ENCODE assay signal across 17 cellular contexts in the genomic region with DNA sequence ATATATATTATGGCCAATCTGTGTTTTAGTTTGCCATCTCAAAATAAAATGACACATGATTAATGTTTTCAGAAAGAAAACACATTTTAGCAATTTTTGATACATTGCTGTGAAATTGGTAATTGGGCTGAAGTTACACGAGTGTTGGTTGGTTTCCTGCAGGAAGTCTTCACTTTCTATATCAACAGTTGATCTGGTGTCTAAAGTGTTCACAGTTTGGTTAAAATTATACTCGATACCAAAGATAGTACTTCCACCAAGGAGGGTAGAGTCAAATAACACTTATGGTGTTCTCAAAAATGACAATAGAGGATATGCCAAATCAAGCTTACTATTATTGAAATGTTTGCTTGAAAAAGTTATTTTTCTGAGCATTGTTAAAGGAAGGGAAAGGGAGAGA.
A peak's percentile ranks its signal among the peaks of the same experiment; 100 is the strongest.
DNase-seq lines count a peak whose midpoint lies in the region; ATAC-seq, FAIRE-seq and TF ChIP-seq lines count a peak whose summit lies in the region.
"Had no signal": no experiment of that assay in that cellular context is flagged by ENCODE, and none has a peak within 500 bp of the region (broad histone marks: within the 10 kb centered on the region; RNA-seq: fewer than 3 reads in every experiment).

No MANE protein-coding gene starts in this region.

- no peaks in the 10 kb centered on the region for H3K79me2 ChIP-seq in MM.1S (ENCODE audit: low read length)
- H3K79me2 ChIP-seq in GM23338 (replicated peaks; ENCODE audit: insufficient read depth): no peaks in the 10 kb centered on the region

- peaks cover 25% of the 10 kb centered on the region for H3K4me1 Mint-ChIP-seq in stimulated activated naive CD8-positive, alpha-beta T cell treated with anti-CD3 and anti-CD28 coated beads, Interleukin-15, amount 100 ng/mL, for 72 hours
- H3K4me1 Mint-ChIP-seq in GM23338: no peaks in the 10 kb centered on the region
- H3K4me1 Mint-ChIP-seq: H9, WTC11 had no signal

- peak; percentile 71 for ATAC-seq in stimulated activated naive CD8-positive, alpha-beta T cell treated with anti-CD3 and anti-CD28 coated beads, Interleukin-15, amount 100 ng/mL, for 72 hours
- ATAC-seq in stimulated activated naive CD8-positive, alpha-beta T cell treated with anti-CD3 and anti-CD28 coated beads, Interleukin-15, Interleukin-2, amounts not matched to agents 100 U/mL and 50 U/mL, for 24 hours: no peak
- no peak for ATAC-seq in left ventricle myocardium superior
- no peak for ATAC-seq in GM23338
- ATAC-seq: WTC11 had no signal

- no peaks in the 10 kb centered on the region for H3K9me3 Mint-ChIP-seq in stimulated activated naive CD8-positive, alpha-beta T cell treated with anti-CD3 and anti-CD28 coated beads, Interleukin-15, amount 100 ng/mL, for 72 hours
- no peaks in the 10 kb centered on the region for H3K9me3 Mint-ChIP-seq in GM23338

- no peak for TF ChIP-seq CTCF in MM.1S (IDR thresholded peaks at IDR 0.05; ENCODE audit: low read length)
- no peak for TF ChIP-seq CTCF in GM23338 (conservative IDR thresholded peaks at IDR 0.05; ENCODE audit: low read depth in 2 of 2)

- H3K4me2 ChIP-seq in MM.1S (ENCODE audit: low read depth, low read length) (peak overlapping the region; percentile 50), GM23338 (no peak overlapping the region)

- H3K36me3 Mint-ChIP-seq in GM23338 (ENCODE audit: low read depth): no peaks in the 10 kb centered on the region

- H3K9me2 ChIP-seq in MM.1S (replicated peaks; ENCODE audit: insufficient read depth, low read length) (no peaks in the 10 kb centered on the region; the same call in 1 of the 2 replicates), GM23338 (ENCODE audit: insufficient read depth) (no peaks in the 10 kb centered on the region)

- H3K4me1 ChIP-seq in MM.1S (ENCODE audit: low read length) (peaks cover 23% of the 10 kb centered on the region), GM23338 (ENCODE audit: insufficient read depth) (no peaks in the 10 kb centered on the region)
- H3K4me1 ChIP-seq: SJSA1, uterus had no signal

- no peak for DNase-seq in stimulated activated naive CD8-positive, alpha-beta T cell treated with anti-CD3 and anti-CD28 coated beads, Interleukin-15, amount 100 ng/mL, for 72 hours
- DNase-seq in stimulated activated naive CD8-positive, alpha-beta T cell treated with anti-CD3 and anti-CD28 coated beads, Interleukin-15, Interleukin-2, amounts not matched to agents 100 U/mL and 50 U/mL, for 24 hours: no peak
- no peak for DNase-seq in H54 (ENCODE audit: insufficient read length, low spot score)
- DNase-seq in MM.1S: peak; percentile 61
- no peak for DNase-seq in NCI-H69 (lab: John Stamatoyannopoulos, UW)
- DNase-seq in NCI-H524 (lab: John Stamatoyannopoulos, UW): no peak
- no peak for DNase-seq in left ventricle myocardium superior
- DNase-seq in GM23338 (ENCODE audit: low spot score): no peak
- DNase-seq: DND-41, glutamatergic neuron, H9, Karpas-422, NCI-H2081 treated with DMSO at 0.1 percent for 48 hours, uterus had no signal

- H3K27ac Mint-ChIP-seq in stimulated activated naive CD8-positive, alpha-beta T cell treated with anti-CD3 and anti-CD28 coated beads, Interleukin-15, amount 100 ng/mL, for 72 hours: no peak overlapping the region
- H3K27ac Mint-ChIP-seq in GM23338: no peak overlapping the region
- H3K27ac Mint-ChIP-seq: H9, WTC11 had no signal

- H3K9ac ChIP-seq in MM.1S (ENCODE audit: low read length): no peak overlapping the region

- peak overlapping the region; percentile 18 to 49 for H3K4me3 Mint-ChIP-seq in stimulated activated naive CD8-positive, alpha-beta T cell treated with anti-CD3 and anti-CD28 coated beads, Interleukin-15, amount 100 ng/mL, for 72 hours
- no peak overlapping the region for H3K4me3 Mint-ChIP-seq in GM23338
- H3K4me3 Mint-ChIP-seq: H9, WTC11 had no signal

- H3K9me3 ChIP-seq in MM.1S (replicated peaks; ENCODE audit: insufficient read depth, low read length): no peaks in the 10 kb centered on the region
- H3K9me3 ChIP-seq: SJSA1, uterus had no signal

- H3K27me3 Mint-ChIP-seq in stimulated activated naive CD8-positive, alpha-beta T cell treated with anti-CD3 and anti-CD28 coated beads, Interleukin-15, amount 100 ng/mL, for 72 hours: no peaks in the 10 kb centered on the region
- no peaks in the 10 kb centered on the region for H3K27me3 Mint-ChIP-seq in GM23338 (ENCODE audit: insufficient read depth, low read depth, poor library complexity)

- H3K36me3 ChIP-seq in MM.1S (replicated peaks; ENCODE audit: insufficient read depth, low read length): no peaks in the 10 kb centered on the region
- H3K36me3 ChIP-seq in GM23338 (ENCODE audit: insufficient read depth): no peaks in the 10 kb centered on the region
- H3K36me3 ChIP-seq: SJSA1, uterus had no signal

- H3K27me3 ChIP-seq in MM.1S (replicated peaks; ENCODE audit: insufficient read depth, low read length) (no peaks in the 10 kb centered on the region), GM23338 (ENCODE audit: insufficient read depth) (no peaks in the 10 kb centered on the region)
- H3K27me3 ChIP-seq: SJSA1, uterus had no signal

- H3F3A ChIP-seq in MM.1S (ENCODE audit: insufficient read depth, low read length): peaks cover 6% of the 10 kb centered on the region
- H3F3A ChIP-seq in GM23338 (replicated peaks; ENCODE audit: low read depth): no peaks in the 10 kb centered on the region

- intact Hi-C loops in left ventricle myocardium superior (cut with micrococcal nuclease): no loop called here

- TF ChIP-seq POLR2A in H54 (IDR thresholded peaks at IDR 0.05; ENCODE audit: low read depth, low read length): no peak

- H2AFZ ChIP-seq in MM.1S (ENCODE audit: low read length): no peak overlapping the region
- no peak overlapping the region for H2AFZ ChIP-seq in GM23338

- peak overlapping the region; percentile 8; the same call in 1 of the 2 replicates for H3K27ac ChIP-seq in MM.1S (ENCODE audit: low read length)
- H3K27ac ChIP-seq in GM23338 (ENCODE audit: low read depth): no peak overlapping the region
- H3K27ac ChIP-seq: SJSA1, uterus had no signal

- H4K20me1 ChIP-seq in MM.1S (ENCODE audit: insufficient read depth, low read length) (no peaks in the 10 kb centered on the region), GM23338 (replicated peaks; ENCODE audit: insufficient read depth) (no peaks in the 10 kb centered on the region)

- peak; percentile 38 for FAIRE-seq in H54 (lab: Jason Lieb, UNC)
- FAIRE-seq: endothelial cell of umbilical vein had no signal

- H3K4me3 ChIP-seq in MM.1S (ENCODE audit: low read length): peak overlapping the region; percentile 12; the same call in 1 of the 2 replicates
- no peak overlapping the region for H3K4me3 ChIP-seq in GM23338
- H3K4me3 ChIP-seq: SJSA1, uterus had no signal

TF ChIP-seq in GM23338, 12 proteins besides CTCF, POLR2A, EP300 and RAD21 (continues in another document):
- no peak for TF ChIP-seq ZNF462 (CRISPR knock-in tag; IDR thresholded peaks at IDR 0.05)
